32 cellular contexts compared by ENCODE assay signal in genomic region chr11:79449040-79449439, GRCh38. TPM values are rescaled to one million over a fixed set of nuclear protein-coding genes. Genes with fewer than 3 reads are reported as not detected.
"Had no signal": no experiment of that assay in that cellular context is flagged by ENCODE, and none has a peak within 500 bp of the region (broad histone marks: within the 10 kb centered on the region; RNA-seq: fewer than 3 reads in every experiment).

No MANE protein-coding gene starts in this region.

- ATAC-seq: activated CD8-positive, alpha-beta T cell treated with anti-CD3 and anti-CD28 coated beads for 36 hours; activated T-cell treated with anti-CD3 and anti-CD28 coated beads, Interleukin-2, amount 50 U/mL, for 72 hours; activated T-helper 17 cell treated with anti-CD3 and anti-CD28 coated beads, Interleukin-2, amount 50 U/mL, for 72 hours had no signal

- H3K27ac ChIP-seq: brain microvascular endothelial cell, KMS-11, PC-9, WERI-Rb-1 had no signal

- DNase-seq: activated CD4-positive, alpha-beta T cell treated with anti-CD3 and anti-CD28 coated beads, Interleukin-2, amount 10 ng/mL, durations not matched to agents 24 days and 14 days; activated CD4-positive, alpha-beta T cell treated with anti-CD3 and anti-CD28 coated beads, Interleukin-2, amount 50 U/mL, for 4 hours; activated CD8-positive, alpha-beta T cell treated with anti-CD3 and anti-CD28 coated beads for 36 hours; activated effector memory CD4-positive, alpha-beta T cell treated with anti-CD3 and anti-CD28 coated beads, Interleukin-2, amount 50 U/mL, for 16 hours; activated naive CD4-positive, alpha-beta T cell; activated naive CD4-positive, alpha-beta T cell treated with anti-CD3 and anti-CD28 coated beads, Interleukin-2, amount 50 U/mL, for 16 hours; activated naive CD8-positive, alpha-beta T cell treated with anti-CD3 and anti-CD28 coated beads for 36 hours; activated T-cell treated with anti-CD3 and anti-CD28 coated beads, Interleukin-2, amount 50 U/mL, for 1 hour; activated T-cell treated with anti-CD3 and anti-CD28 coated beads, Interleukin-2, amount 50 U/mL, for 72 hours; amniotic stem cell; aorta; brain microvascular endothelial cell; central memory CD4-positive, alpha-beta T cell; NCI-H1092; NCI-H1436 treated with DMSO at 0.1 percent for 48 hours; NCI-H1694 treated with DMSO at 0.1 percent for 48 hours; NCI-H2029; NCI-H345; NCI-H524 treated with DMSO at 0.1 percent for 48 hours; NK-92 treated with Interleukin-12 subunit alpha and Interleukin-12 subunit beta, amount 100 ng/mL, for 24 hours; PC-9; Right ventricle myocardium superior; SW 1271; T-helper 1 cell; T-helper 2 cell; T-helper 9 cell; WERI-Rb-1 had no signal

- FAIRE-seq: RCC 7860 had no signal

RNA-seq across cellular contexts. Expression of gene TENM4, which starts 8.2 kb away (rescaled TPM):
- total RNA-seq: activated CD4-positive, alpha-beta T cell treated with anti-CD3 and anti-CD28 coated beads, Interleukin-2, amount 10 ng/mL, durations not matched to agents 24 days and 14 days; activated CD8-positive, alpha-beta memory T cell treated with anti-CD3 and anti-CD28 coated beads for 36 hours; activated CD8-positive, alpha-beta T cell treated with anti-CD3 and anti-CD28 coated beads for 36 hours; activated naive CD8-positive, alpha-beta T cell treated with anti-CD3 and anti-CD28 coated beads for 36 hours; NCI-H460; PC-9 had no signal
